ENCODE assay signal across 27 cellular contexts in the genomic region with DNA sequence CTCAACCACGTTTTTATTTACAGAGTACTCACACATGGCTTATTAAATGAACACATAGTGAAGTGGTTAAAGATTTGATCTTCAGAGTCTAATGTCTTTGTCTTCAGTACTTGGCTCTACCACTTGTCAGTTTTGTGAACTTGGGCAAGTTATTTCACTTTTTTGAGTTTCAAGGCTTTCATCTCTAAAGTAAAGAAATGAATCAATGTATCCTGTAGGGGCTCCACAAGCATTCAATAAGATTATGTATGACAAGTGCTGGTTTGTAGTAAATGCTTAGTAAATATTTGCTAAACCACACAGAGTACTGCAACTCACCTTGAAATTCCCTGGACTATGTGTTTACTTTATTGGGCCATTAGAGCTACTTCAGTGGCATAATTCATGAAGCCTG.
"Had no signal": no experiment of that assay in that cellular context is flagged by ENCODE, and none has a peak within 500 bp of the region (broad histone marks: within the 10 kb centered on the region; RNA-seq: fewer than 3 reads in every experiment).

No MANE protein-coding gene starts in this region.

- H3K27ac ChIP-seq: esophagus muscularis mucosa, foreskin keratinocyte, gastroesophageal sphincter, heart left ventricle, hepatocyte, neutrophil, parathyroid adenoma, right lobe of liver, thoracic aorta, tibial nerve, upper lobe of left lung had no signal

- H3K27me3 Mint-ChIP-seq: memory B cell; naive B cell; natural killer cell treated with Interleukin-12 subunit alpha and Interleukin-12 subunit beta and Interleukin-15 and Interleukin-18, amount 100 ng/mL, for 72 hours; progenitor cell of endocrine pancreas; stimulated activated naive B cell treated with anti-CD40 and anti-IgM and Interleukin-4, amounts not matched to agents 10 μg/mL and 1 μg/mL and 100 μg/mL, for 72 hours; stimulated activated naive CD8-positive, alpha-beta T cell treated with anti-CD3 and anti-CD28 coated beads, Interleukin-15, Interleukin-2, amounts not matched to agents 100 ng/mL and 50 ng/mL, for 24 hours had no signal

- H3K4me3 Mint-ChIP-seq: memory B cell; mesothelial cell of epicardium; naive B cell; natural killer cell treated with Interleukin-12 subunit alpha and Interleukin-12 subunit beta and Interleukin-15 and Interleukin-18, amount 100 ng/mL, for 72 hours; neural crest cell; stimulated activated naive B cell treated with anti-CD40 and anti-IgM and Interleukin-4, amounts not matched to agents 10 μg/mL and 1 μg/mL and 100 μg/mL, for 72 hours; stimulated activated naive CD8-positive, alpha-beta T cell treated with anti-CD3 and anti-CD28 coated beads, Interleukin-15, Interleukin-2, amounts not matched to agents 100 ng/mL and 50 ng/mL, for 24 hours had no signal

- H3K36me3 ChIP-seq: esophagus muscularis mucosa, gastroesophageal sphincter, heart left ventricle, neutrophil, right lobe of liver, thoracic aorta, tibial nerve, upper lobe of left lung had no signal

- H3K4me1 ChIP-seq: esophagus muscularis mucosa, foreskin keratinocyte, gastroesophageal sphincter, heart left ventricle, parathyroid adenoma, right lobe of liver, tibial nerve, upper lobe of left lung had no signal

- H3K4me1 Mint-ChIP-seq: memory B cell; mesothelial cell of epicardium; naive B cell; neural crest cell; stimulated activated naive B cell treated with anti-CD40 and anti-IgM and Interleukin-4, amounts not matched to agents 10 μg/mL and 1 μg/mL and 100 μg/mL, for 72 hours had no signal

- DNase-seq: effector memory CD4-positive, alpha-beta T cell; foreskin keratinocyte; heart left ventricle; kidney; mucosa of descending colon; naive B cell; right lobe of liver; small intestine; stimulated activated CD4-positive, alpha-beta T cell treated with anti-CD3 and anti-CD28 coated beads, Interleukin-15, amount 100 ng/mL, for 24 hours; stimulated activated CD4-positive, alpha-beta T cell treated with anti-CD3 and anti-CD28 coated beads, Interleukin-2, amount 100 ng/mL, for 48 hours; stimulated activated naive B cell treated with anti-CD40 and anti-IgM and Interleukin-4, amounts not matched to agents 10 μg/mL and 1 μg/mL and 100 μg/mL, for 72 hours; upper lobe of left lung had no signal

- ATAC-seq: foreskin keratinocyte; gastroesophageal sphincter; heart left ventricle; left lobe of liver; mucosa of descending colon; natural killer cell treated with Interleukin-12 subunit alpha and Interleukin-12 subunit beta and Interleukin-15 and Interleukin-18, amount 100 ng/mL, for 72 hours; stimulated activated naive B cell treated with anti-CD40 and anti-IgM and Interleukin-4, amounts not matched to agents 10 μg/mL and 1 μg/mL and 100 μg/mL, for 72 hours had no signal

- H3K27ac Mint-ChIP-seq: memory B cell; mesothelial cell of epicardium; naive B cell; natural killer cell treated with Interleukin-12 subunit alpha and Interleukin-12 subunit beta and Interleukin-15 and Interleukin-18, amount 100 ng/mL, for 72 hours; progenitor cell of endocrine pancreas; stimulated activated naive B cell treated with anti-CD40 and anti-IgM and Interleukin-4, amounts not matched to agents 10 μg/mL and 1 μg/mL and 100 μg/mL, for 72 hours; stimulated activated naive CD8-positive, alpha-beta T cell treated with anti-CD3 and anti-CD28 coated beads, Interleukin-15, Interleukin-2, amounts not matched to agents 100 ng/mL and 50 ng/mL, for 24 hours had no signal

- H3K27me3 ChIP-seq: esophagus muscularis mucosa, foreskin keratinocyte, gastroesophageal sphincter, heart left ventricle, hepatocyte, neutrophil, right lobe of liver, tibial nerve, upper lobe of left lung had no signal

- H3K9me3 ChIP-seq: esophagus muscularis mucosa, neutrophil, right lobe of liver, thoracic aorta, tibial nerve, upper lobe of left lung had no signal

- H3K9me3 Mint-ChIP-seq: memory B cell; mesothelial cell of epicardium; neural crest cell; stimulated activated naive CD8-positive, alpha-beta T cell treated with anti-CD3 and anti-CD28 coated beads, Interleukin-15, Interleukin-2, amounts not matched to agents 100 ng/mL and 50 ng/mL, for 24 hours had no signal

- H3K36me3 Mint-ChIP-seq: memory B cell; mesothelial cell of epicardium; naive B cell; natural killer cell treated with Interleukin-12 subunit alpha and Interleukin-12 subunit beta and Interleukin-15 and Interleukin-18, amount 100 ng/mL, for 72 hours; stimulated activated naive B cell treated with anti-CD40 and anti-IgM and Interleukin-4, amounts not matched to agents 10 μg/mL and 1 μg/mL and 100 μg/mL, for 72 hours had no signal

- H3K4me3 ChIP-seq: esophagus muscularis mucosa, gastroesophageal sphincter, heart left ventricle, hepatocyte, lung, mucosa of descending colon, right lobe of liver, thoracic aorta, tibial nerve, upper lobe of left lung had no signal
